1 cellular context compared by ENCODE assay signal in the genomic region with DNA sequence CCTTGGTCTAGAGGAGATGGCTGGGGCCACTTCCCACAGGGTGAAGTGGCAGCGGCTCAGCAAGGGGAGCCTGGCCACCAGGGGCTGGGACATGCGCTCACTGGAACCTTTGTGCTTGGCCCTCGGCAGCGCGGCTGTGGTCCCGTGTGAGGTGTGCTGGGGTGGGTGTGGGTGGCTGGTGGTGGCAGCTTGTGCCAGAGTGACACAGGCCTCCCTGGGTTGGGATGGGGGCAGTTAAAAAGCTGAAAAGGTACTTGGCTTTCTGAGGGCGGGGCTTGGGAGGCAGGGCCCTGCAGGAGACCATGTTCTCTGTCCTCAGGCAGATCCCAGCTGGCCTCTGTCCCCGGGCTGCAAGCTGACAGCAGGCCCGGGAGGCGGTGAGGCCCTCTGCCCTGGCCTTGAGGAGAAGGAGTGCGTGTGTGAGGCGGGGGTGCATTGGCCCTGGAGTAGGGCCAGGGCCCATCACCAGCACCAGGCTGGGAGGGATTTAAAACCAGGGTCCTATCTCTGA.
TF ChIP-seq lines count a peak whose summit lies in the region.

No MANE protein-coding gene starts in this region.

TF ChIP-seq in IMR-90, 13 proteins besides CTCF, POLR2A, EP300 and RAD21:
- TF ChIP-seq BHLHE40 (IDR thresholded peaks at IDR 0.05; ENCODE audit: low read depth, low read length) (no peak), MAZ (IDR thresholded peaks at IDR 0.05; ENCODE audit: borderline replicate concordance, low read depth, low read length) (no peak), SMC3 (IDR thresholded peaks at IDR 0.05; ENCODE audit: low read depth, low read length) (no peak), MXI1 (IDR thresholded peaks at IDR 0.05; ENCODE audit: borderline replicate concordance, low read depth, low read length) (no peak)
- TF ChIP-seq, protein P1, sequence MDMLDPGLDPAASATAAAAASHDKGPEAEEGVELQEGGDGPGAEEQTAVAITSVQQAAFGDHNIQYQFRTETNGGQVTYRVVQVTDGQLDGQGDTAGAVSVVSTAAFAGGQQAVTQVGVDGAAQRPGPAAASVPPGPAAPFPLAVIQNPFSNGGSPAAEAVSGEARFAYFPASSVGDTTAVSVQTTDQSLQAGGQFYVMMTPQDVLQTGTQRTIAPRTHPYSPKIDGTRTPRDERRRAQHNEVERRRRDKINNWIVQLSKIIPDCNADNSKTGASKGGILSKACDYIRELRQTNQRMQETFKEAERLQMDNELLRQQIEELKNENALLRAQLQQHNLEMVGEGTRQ (IDR thresholded peaks at IDR 0.05; ENCODE audit: low read depth, low read length) = no peak
